In genomic region chr1:202311880-202312635, GRCh38 we compare ENCODE assay signal across 19 cellular contexts. TPM values are rescaled to one million over a fixed set of nuclear protein-coding genes. Genes with fewer than 3 reads are reported as not detected.
A peak's percentile ranks its signal among the peaks of the same experiment; 100 is the strongest.
DNase-seq lines count a peak whose midpoint lies in the region; ATAC-seq and TF ChIP-seq lines count a peak whose summit lies in the region.
"Had no signal": no experiment of that assay in that cellular context is flagged by ENCODE, and none has a peak within 500 bp of the region (broad histone marks: within the 10 kb centered on the region; RNA-seq: fewer than 3 reads in every experiment).

No MANE protein-coding gene starts in this region.

- peaks cover 11% of the 10 kb centered on the region for H3K27me3 Mint-ChIP-seq in GM23338 (ENCODE audit: insufficient read depth, low read depth, poor library complexity)
- H3K27me3 Mint-ChIP-seq: activated T-cell treated with anti-CD3 and anti-CD28 coated beads, Interleukin-2, amount 50 U/mL, for 24 hours; stimulated activated naive CD8-positive, alpha-beta T cell treated with anti-CD3 and anti-CD28 coated beads, Interleukin-15, Interleukin-2, amounts not matched to agents 100 ng/mL and 50 ng/mL, for 24 hours had no signal

- no peaks in the 10 kb centered on the region for H3K36me3 Mint-ChIP-seq in GM23338 (ENCODE audit: low read depth)

- H3K79me2 ChIP-seq in GM23338 (replicated peaks; ENCODE audit: insufficient read depth): no peaks in the 10 kb centered on the region

- no peak overlapping the region for H2AFZ ChIP-seq in GM23338

- no peak for TF ChIP-seq CTCF in GM23338 (conservative IDR thresholded peaks at IDR 0.05; ENCODE audit: low read depth in 2 of 2)
- TF ChIP-seq CTCF in fibroblast of the aortic adventitia (IDR thresholded peaks at IDR 0.05; ENCODE audit: insufficient read depth, low read length): no peak

- H3K27me3 ChIP-seq in BLaER1 (no peaks in the 10 kb centered on the region), GM23338 (ENCODE audit: insufficient read depth) (no peaks in the 10 kb centered on the region)
- H3K27me3 ChIP-seq: uterus had no signal

- H3K27ac ChIP-seq in BLaER1 (no peak overlapping the region; the same call in 1 of the 2 replicates), GM23338 (ENCODE audit: low read depth) (no peak overlapping the region)
- H3K27ac ChIP-seq: epithelial cell of prostate, skin epidermis, uterus had no signal

- H3K9ac ChIP-seq in BLaER1: 0 out of 2 replicates have a peak overlapping the region, but pooled peaks have one; percentile 13

- H3K9me3 Mint-ChIP-seq in GM23338: no peaks in the 10 kb centered on the region
- H3K9me3 Mint-ChIP-seq: activated T-cell treated with anti-CD3 and anti-CD28 coated beads, Interleukin-2, amount 50 U/mL, for 24 hours; stimulated activated naive CD8-positive, alpha-beta T cell treated with anti-CD3 and anti-CD28 coated beads, Interleukin-15, Interleukin-2, amounts not matched to agents 100 ng/mL and 50 ng/mL, for 24 hours; T-helper 2 cell treated with Interferon-gamma antibody and Interleukin-4, amounts not matched to agents 5 μg/mL and 100 μg/mL, for 36 hours had no signal

- no peaks in the 10 kb centered on the region for H3K9me3 ChIP-seq in BLaER1
- H3K9me3 ChIP-seq: uterus had no signal

- DNase-seq in GM23338 (ENCODE audit: low spot score): no peak
- peak; percentile 69 for DNase-seq in RPMI7951 (ENCODE audit: low read depth)
- DNase-seq in fibroblast of the aortic adventitia (ENCODE audit: low read depth): peak; percentile 13
- no peak for DNase-seq in stimulated activated CD4-positive, alpha-beta T cell treated with anti-CD3 and anti-CD28 coated beads, Interleukin-4, amount 100 ng/mL, for 24 hours
- DNase-seq in amniotic stem cell (lab: John Stamatoyannopoulos, UW): no peak
- DNase-seq: activated CD4-positive, alpha-beta T cell treated with anti-CD3 and anti-CD28 coated beads, Interleukin-2, amount 50 U/mL, for 1 hour; activated T-cell treated with anti-CD3 and anti-CD28 coated beads, Interleukin-2, amount 50 U/mL, for 24 hours; DND-41; left cardiac atrium; NCI-H510A treated with DMSO at 0.1 percent for 48 hours; RPMI8226; uterus had no signal

- no peaks in the 10 kb centered on the region for H3K9me2 ChIP-seq in GM23338 (ENCODE audit: insufficient read depth)

- H4K20me1 ChIP-seq in BLaER1: no peaks in the 10 kb centered on the region
- H4K20me1 ChIP-seq in GM23338 (replicated peaks; ENCODE audit: insufficient read depth): no peaks in the 10 kb centered on the region

- H3K4me2 ChIP-seq in BLaER1 (peak overlapping the region; percentile 84), GM23338 (no peak overlapping the region)

- H3K27ac Mint-ChIP-seq in GM23338: 0 out of 2 replicates have a peak overlapping the region, but pooled peaks have one; percentile 67
- H3K27ac Mint-ChIP-seq: activated T-cell treated with anti-CD3 and anti-CD28 coated beads, Interleukin-2, amount 50 U/mL, for 24 hours; stimulated activated naive CD8-positive, alpha-beta T cell treated with anti-CD3 and anti-CD28 coated beads, Interleukin-15, Interleukin-2, amounts not matched to agents 100 ng/mL and 50 ng/mL, for 24 hours; T-helper 2 cell treated with Interferon-gamma antibody and Interleukin-4, amounts not matched to agents 5 μg/mL and 100 μg/mL, for 36 hours had no signal

- H3K4me3 ChIP-seq in BLaER1: no peak overlapping the region
- H3K4me3 ChIP-seq in GM23338: no peak overlapping the region
- no peak overlapping the region for H3K4me3 ChIP-seq in fibroblast of the aortic adventitia (ENCODE audit: low read depth, low read length)
- H3K4me3 ChIP-seq: skin epidermis, uterus had no signal

- peaks cover 83% of the 10 kb centered on the region for H3K4me1 ChIP-seq in BLaER1
- H3K4me1 ChIP-seq in GM23338 (ENCODE audit: insufficient read depth): no peaks in the 10 kb centered on the region
- H3K4me1 ChIP-seq: uterus had no signal

- H3K4me3 Mint-ChIP-seq in GM23338: no peak overlapping the region
- H3K4me3 Mint-ChIP-seq: activated T-cell treated with anti-CD3 and anti-CD28 coated beads, Interleukin-2, amount 50 U/mL, for 24 hours; stimulated activated naive CD8-positive, alpha-beta T cell treated with anti-CD3 and anti-CD28 coated beads, Interleukin-15, Interleukin-2, amounts not matched to agents 100 ng/mL and 50 ng/mL, for 24 hours; T-helper 2 cell treated with Interferon-gamma antibody and Interleukin-4, amounts not matched to agents 5 μg/mL and 100 μg/mL, for 36 hours had no signal

- H3K4me1 Mint-ChIP-seq in GM23338: peaks cover 11% of the 10 kb centered on the region

- H3K36me3 ChIP-seq in BLaER1 (peaks cover 22% of the 10 kb centered on the region), GM23338 (ENCODE audit: insufficient read depth) (no peaks in the 10 kb centered on the region)
- H3K36me3 ChIP-seq: uterus had no signal

- ATAC-seq in GM23338: no peak
- no peak for ATAC-seq in SK-N-SH treated with all-trans-retinoic acid at 6 μM for 48 hours
- no peak for ATAC-seq in activated CD4-positive, CD25-positive, alpha-beta regulatory T cell treated with anti-CD3 and anti-CD28 coated beads, Interleukin-2, amount 50 U/mL, for 24 hours
- ATAC-seq: left cardiac atrium had no signal

- no peaks in the 10 kb centered on the region for H3F3A ChIP-seq in GM23338 (replicated peaks; ENCODE audit: low read depth)

TF ChIP-seq in GM23338, 12 proteins besides CTCF, POLR2A, EP300 and RAD21 (continues in another document):
- no peak for TF ChIP-seq ZNF114 (CRISPR knock-in tag; IDR thresholded peaks at IDR 0.05)

TF ChIP-seq in SK-N-SH treated with all-trans-retinoic acid at 6 μM for 48 hours, 23 proteins besides CTCF, POLR2A, EP300 and RAD21:
- TF ChIP-seq CSDC2 (CRISPR knock-in tag; IDR thresholded peaks at IDR 0.05) (no peak), CREB5 (CRISPR knock-in tag; IDR thresholded peaks at IDR 0.05; ENCODE audit: low read depth) (no peak), ESRRG (CRISPR knock-in tag; IDR thresholded peaks at IDR 0.05) (no peak), SNAI2 (CRISPR knock-in tag; IDR thresholded peaks at IDR 0.05) (no peak), ARNTL (CRISPR knock-in tag; IDR thresholded peaks at IDR 0.05; ENCODE audit: borderline replicate concordance, low read depth) (no peak), OSR1 (CRISPR knock-in tag; IDR thresholded peaks at IDR 0.05) (no peak), ZC3H10 (CRISPR knock-in tag; IDR thresholded peaks at IDR 0.05) (no peak)
TF ChIP-seq in SK-N-SH treated with all-trans-retinoic acid at 6 μM for 48 hours: peak in this region for 0.

RNA-seq across cellular contexts. Expression of gene UBE2T, which starts 29.7 kb away (rescaled TPM):
- total RNA-seq in GM23338 (2014; rRNA removed; shearing (Covaris generic)): 91.4 and 96.8 TPM in 2 replicates
- 127 and 136 TPM in 2 replicates for polyA plus RNA-seq in GM23338 (2016; fragmentation: Nextera tagmentation; extraction: Ambion mirVana)
- total RNA-seq in RPMI7951 (2014; rRNA removed; shearing (Covaris generic)): 266 and 294 TPM in 2 replicates
- 1.6 and 58.9 TPM in 2 replicates for total RNA-seq in fibroblast of the aortic adventitia (ENCODE audit: low replicate concordance)

RNA-seq across cellular contexts. Expression of gene PPP1R12B, which starts 36.4 kb away (rescaled TPM):
- 13.8 and 29.2 TPM in 2 replicates for total RNA-seq in GM23338 (2014; rRNA removed; shearing (Covaris generic))
- 9.1 and 13.2 TPM in 2 replicates for polyA plus RNA-seq in GM23338 (2016; fragmentation: Nextera tagmentation; extraction: Ambion mirVana)
- total RNA-seq in RPMI7951 (2014; rRNA removed; shearing (Covaris generic)): 11.2 and 18.2 TPM in 2 replicates
- total RNA-seq in fibroblast of the aortic adventitia (ENCODE audit: low replicate concordance): 26.8 and 47.1 TPM in 2 replicates

Comparison
In these comparisons a context has a peak if more than half of its experiments do, and no peak if none do; other contexts are left out.
1. DNase-seq: peak in RPMI7951 (single experiment) and fibroblast of the aortic adventitia (single experiment); none in GM23338 (single experiment), stimulated activated CD4-positive, alpha-beta T cell treated with anti-CD3 and anti-CD28 coated beads, Interleukin-4, amount 100 ng/mL, for 24 hours (single experiment) and amniotic stem cell (single experiment).